In the genomic region with DNA sequence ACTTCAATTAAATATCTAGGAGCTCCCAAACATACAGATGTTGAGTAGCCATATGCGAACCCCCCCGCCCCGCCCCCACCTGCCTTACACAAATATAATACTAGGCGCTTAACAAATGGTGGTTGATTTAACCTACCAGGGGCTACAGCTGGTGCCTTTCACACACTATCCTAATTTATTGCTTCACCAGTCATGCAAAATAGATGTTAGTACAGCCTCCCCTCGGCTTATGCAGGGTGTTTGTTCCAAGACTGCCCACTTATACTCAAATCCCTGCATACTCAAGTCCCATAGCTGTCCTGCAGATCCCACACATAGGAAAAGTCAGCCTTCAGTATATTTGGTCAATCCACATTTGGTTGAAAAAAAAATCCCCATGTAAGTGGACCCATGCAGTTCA, we compare ENCODE assay signal across 19 cellular contexts.
DNase-seq lines count a peak whose midpoint lies in the region; TF ChIP-seq lines count a peak whose summit lies in the region.
"Had no signal": no experiment of that assay in that cellular context is flagged by ENCODE, and none has a peak within 500 bp of the region (broad histone marks: within the 10 kb centered on the region; RNA-seq: fewer than 3 reads in every experiment).

No MANE protein-coding gene starts in this region.

- H3K4me1 Mint-ChIP-seq in neural progenitor cell: peaks cover 15% of the 10 kb centered on the region
- H3K4me1 Mint-ChIP-seq: B cell had no signal

- no peak overlapping the region for H2AFZ ChIP-seq in neural progenitor cell (replicated peaks)

- no peak overlapping the region for H3K4me3 ChIP-seq in neural progenitor cell
- H3K4me3 ChIP-seq: A549; BLaER1 treated with 17β-estradiol and CSF1 and Interleukin-3, amounts not matched to agents 10 nM and 100 nM had no signal

- no peak for TF ChIP-seq CTCF in neural progenitor cell (IDR thresholded peaks at IDR 0.05)

- H3K9me3 Mint-ChIP-seq in neural progenitor cell: no peaks in the 10 kb centered on the region
- H3K9me3 Mint-ChIP-seq: CD4-positive, alpha-beta T cell; CD8-positive, alpha-beta T cell had no signal

- no peaks in the 10 kb centered on the region for H3K79me2 ChIP-seq in neural progenitor cell (ENCODE audit: low read depth)

- H3K36me3 Mint-ChIP-seq in neural progenitor cell: no peaks in the 10 kb centered on the region
- H3K36me3 Mint-ChIP-seq: CD8-positive, alpha-beta T cell had no signal

- DNase-seq in NCI-H1694 treated with DMSO at 0.1 percent for 48 hours (lab: John Stamatoyannopoulos, UW) (peak; percentile 25), NCI-H1694 (lab: John Stamatoyannopoulos, UW) (no peak), NCI-H526 (lab: John Stamatoyannopoulos, UW) (peak; percentile 35 to 74), NCI-H69 (lab: John Stamatoyannopoulos, UW) (peak; percentile 54), neural progenitor cell (ENCODE audit: low spot score) (peak; percentile 23), H4 (ENCODE audit: low spot score) (no peak)
- no peak for DNase-seq in stimulated activated CD4-positive, alpha-beta T cell treated with anti-CD3 and anti-CD28 coated beads, Interleukin-4, amount 100 ng/mL, for 4 hours
- DNase-seq: AML-193; Caco-2; Calu3; CD4-positive, alpha-beta T cell; CD8-positive, alpha-beta T cell; DMS79 treated with DMSO at 0.1 percent for 48 hours; GF-D8 had no signal

- H3K27me3 ChIP-seq in neural progenitor cell: no peaks in the 10 kb centered on the region
- H3K27me3 ChIP-seq: BLaER1 treated with 17β-estradiol and CSF1 and Interleukin-3, amounts not matched to agents 10 nM and 100 nM had no signal

- no peak overlapping the region for H3K4me3 Mint-ChIP-seq in neural progenitor cell
- H3K4me3 Mint-ChIP-seq: B cell; CD4-positive, alpha-beta T cell; CD8-positive, alpha-beta T cell had no signal

- H3K9me3 ChIP-seq in neural progenitor cell (ENCODE audit: low read depth): no peaks in the 10 kb centered on the region
- H3K9me3 ChIP-seq: Caco-2 had no signal

- no peaks in the 10 kb centered on the region for H4K20me1 ChIP-seq in neural progenitor cell (ENCODE audit: low read depth)
- H4K20me1 ChIP-seq: BLaER1 treated with 17β-estradiol and CSF1 and Interleukin-3, amounts not matched to agents 10 nM and 100 nM had no signal

- H3K27ac Mint-ChIP-seq in neural progenitor cell: no peak overlapping the region
- H3K27ac Mint-ChIP-seq: B cell; CD4-positive, alpha-beta T cell; CD8-positive, alpha-beta T cell had no signal

- H3K4me1 ChIP-seq in neural progenitor cell: peaks cover 12% of the 10 kb centered on the region
- H3K4me1 ChIP-seq: A549; BLaER1 treated with 17β-estradiol and CSF1 and Interleukin-3, amounts not matched to agents 10 nM and 100 nM; Caco-2 had no signal

- peaks cover 8% of the 10 kb centered on the region for H3K27me3 Mint-ChIP-seq in neural progenitor cell (ENCODE audit: insufficient read depth, low read depth)
- H3K27me3 Mint-ChIP-seq: B cell had no signal

- no peak overlapping the region for H3K9ac ChIP-seq in neural progenitor cell
- H3K9ac ChIP-seq: BLaER1 treated with 17β-estradiol and CSF1 and Interleukin-3, amounts not matched to agents 10 nM and 100 nM had no signal

- H3F3A ChIP-seq in neural progenitor cell (ENCODE audit: low read depth): peaks cover 4% of the 10 kb centered on the region

- H3K4me2 ChIP-seq in neural progenitor cell: no peak overlapping the region
- H3K4me2 ChIP-seq: A549; BLaER1 treated with 17β-estradiol and CSF1 and Interleukin-3, amounts not matched to agents 10 nM and 100 nM had no signal

- H3K27ac ChIP-seq in neural progenitor cell: no peak overlapping the region
- H3K27ac ChIP-seq: 22Rv1; A549; BLaER1 treated with 17β-estradiol and CSF1 and Interleukin-3, amounts not matched to agents 10 nM and 100 nM; C4-2B had no signal

- H3K36me3 ChIP-seq in neural progenitor cell: no peaks in the 10 kb centered on the region
- H3K36me3 ChIP-seq: BLaER1 treated with 17β-estradiol and CSF1 and Interleukin-3, amounts not matched to agents 10 nM and 100 nM had no signal

Comparison
In these comparisons a context has a peak if more than half of its experiments do, and no peak if none do; other contexts are left out.
1. DNase-seq: peak in NCI-H1694 treated with DMSO at 0.1 percent for 48 hours (single experiment), NCI-H526 (2 of 2), NCI-H69 (single experiment) and neural progenitor cell (single experiment); none in NCI-H1694 (single experiment), H4 (single experiment) and stimulated activated CD4-positive, alpha-beta T cell treated with anti-CD3 and anti-CD28 coated beads, Interleukin-4, amount 100 ng/mL, for 4 hours (0 of 2).